ENCODE assay signal across 1 cellular context in the genomic region with DNA sequence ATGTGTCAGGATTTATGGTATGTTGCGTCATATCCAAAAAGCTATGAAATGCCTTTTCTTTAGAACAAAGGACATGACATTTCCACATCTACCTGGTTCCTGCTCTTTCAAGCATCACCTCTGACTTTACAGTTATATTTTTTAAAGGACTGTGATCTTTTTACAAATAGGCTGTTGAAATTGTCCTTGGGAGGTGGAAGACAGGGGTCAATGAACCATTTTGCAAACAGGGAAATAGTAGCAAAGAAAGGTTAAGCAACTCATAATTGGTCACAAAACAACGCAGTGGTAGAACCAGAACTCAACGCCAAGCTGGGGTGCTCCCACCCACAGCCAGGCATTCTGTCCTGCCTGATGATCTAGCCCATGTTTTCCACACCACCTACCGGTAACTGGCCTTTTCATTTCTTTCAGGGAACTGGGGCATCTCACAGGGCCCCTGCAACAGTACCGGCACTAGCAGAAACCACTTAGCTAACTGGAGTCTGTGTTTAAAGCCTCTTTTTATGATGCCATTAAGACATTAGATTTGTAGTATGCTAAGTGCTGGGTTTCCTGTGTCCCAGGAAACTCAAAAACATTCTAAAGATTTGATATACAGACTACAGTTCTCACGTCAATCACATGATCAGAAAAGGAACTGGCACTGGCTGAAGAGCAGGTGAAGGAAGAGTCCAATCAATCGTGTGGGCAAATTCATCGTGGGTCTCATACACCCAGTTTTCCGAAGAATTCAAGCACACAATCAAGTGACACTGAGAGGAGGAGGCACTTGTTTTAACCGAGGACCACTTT.
TF ChIP-seq lines count a peak whose summit lies in the region.

No MANE protein-coding gene starts in this region.

TF ChIP-seq in HepG2, 621 proteins besides CTCF, POLR2A, EP300 and RAD21 (continued from another document and continues in another):
- TF ChIP-seq, protein P1, sequence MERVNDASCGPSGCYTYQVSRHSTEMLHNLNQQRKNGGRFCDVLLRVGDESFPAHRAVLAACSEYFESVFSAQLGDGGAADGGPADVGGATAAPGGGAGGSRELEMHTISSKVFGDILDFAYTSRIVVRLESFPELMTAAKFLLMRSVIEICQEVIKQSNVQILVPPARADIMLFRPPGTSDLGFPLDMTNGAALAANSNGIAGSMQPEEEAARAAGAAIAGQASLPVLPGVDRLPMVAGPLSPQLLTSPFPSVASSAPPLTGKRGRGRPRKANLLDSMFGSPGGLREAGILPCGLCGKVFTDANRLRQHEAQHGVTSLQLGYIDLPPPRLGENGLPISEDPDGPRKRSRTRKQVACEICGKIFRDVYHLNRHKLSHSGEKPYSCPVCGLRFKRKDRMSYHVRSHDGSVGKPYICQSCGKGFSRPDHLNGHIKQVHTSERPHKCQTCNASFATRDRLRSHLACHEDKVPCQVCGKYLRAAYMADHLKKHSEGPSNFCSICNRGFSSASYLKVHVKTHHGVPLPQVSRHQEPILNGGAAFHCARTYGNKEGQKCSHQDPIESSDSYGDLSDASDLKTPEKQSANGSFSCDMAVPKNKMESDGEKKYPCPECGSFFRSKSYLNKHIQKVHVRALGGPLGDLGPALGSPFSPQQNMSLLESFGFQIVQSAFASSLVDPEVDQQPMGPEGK (CRISPR knock-in tag; IDR thresholded peaks at IDR 0.05) = peak; percentile 95
- TF ChIP-seq ZSCAN29 (CRISPR knock-in tag; conservative IDR thresholded peaks at IDR 0.05) (peak; percentile 97), SATB2 (CRISPR knock-in tag; IDR thresholded peaks at IDR 0.05) (0 out of 2 replicates have a peak, but pooled peaks have one; percentile 65), MXI1 (IDR thresholded peaks at IDR 0.05; ENCODE audit: borderline replicate concordance, low read depth, low read length) (peak; percentile 52; the same call in 1 of the 3 replicates), SSRP1 (CRISPR knock-in tag; IDR thresholded peaks at IDR 0.05) (peak; percentile 96), ZNF235 (CRISPR knock-in tag; IDR thresholded peaks at IDR 0.05; ENCODE audit: borderline replicate concordance) (no peak), RFXANK (CRISPR knock-in tag; IDR thresholded peaks at IDR 0.05) (peak; percentile 78; the same call in 1 of the 2 replicates), NR2F2 (IDR thresholded peaks at IDR 0.05; ENCODE audit: borderline replicate concordance, low read depth) (peak; percentile 98), ARHGAP35 (CRISPR knock-in tag; IDR thresholded peaks at IDR 0.05; ENCODE audit: borderline replicate concordance) (no peak), CEBPB (IDR thresholded peaks at IDR 0.05; ENCODE audit: borderline replicate concordance, low read depth, low read length) (peak; percentile 99), FLYWCH1 (CRISPR knock-in tag; IDR thresholded peaks at IDR 0.05) (0 out of 2 replicates have a peak, but pooled peaks have one; percentile 11), ZFAT (CRISPR knock-in tag; conservative IDR thresholded peaks at IDR 0.05) (0 out of 2 replicates have a peak, but pooled peaks have one; percentile 58), TBX2 (CRISPR knock-in tag; IDR thresholded peaks at IDR 0.05; ENCODE audit: borderline replicate concordance) (peak; percentile 100), ZNF432 (CRISPR knock-in tag; IDR thresholded peaks at IDR 0.05; ENCODE audit: borderline replicate concordance) (no peak), KAT8 (CRISPR knock-in tag; IDR thresholded peaks at IDR 0.05) (peak; percentile 92), KLF12 (CRISPR knock-in tag; IDR thresholded peaks at IDR 0.05; ENCODE audit: borderline replicate concordance) (no peak; the same call in 1 of the 2 replicates), ZMYM4 (CRISPR knock-in tag; IDR thresholded peaks at IDR 0.05) (peak; percentile 90), ZNF777 (CRISPR knock-in tag; IDR thresholded peaks at IDR 0.05) (no peak; the same call in 1 of the 2 replicates), TCF7 (IDR thresholded peaks at IDR 0.05; ENCODE audit: low read depth) (peak; percentile 98), ZNF776 (CRISPR knock-in tag; IDR thresholded peaks at IDR 0.05) (no peak; the same call in 1 of the 2 replicates), STAG1 (CRISPR knock-in tag; IDR thresholded peaks at IDR 0.05) (peak; percentile 59), ZNF780A (CRISPR knock-in tag; IDR thresholded peaks at IDR 0.05) (peak; percentile 41), ZNF367 (CRISPR knock-in tag; IDR thresholded peaks at IDR 0.05; ENCODE audit: borderline replicate concordance) (peak; percentile 63; the same call in 1 of the 2 replicates), ZMYM3 (CRISPR knock-in tag; IDR thresholded peaks at IDR 0.05) (peak; percentile 99), SRF (IDR thresholded peaks at IDR 0.05; ENCODE audit: low read depth, low read length) (0 out of 2 replicates have a peak, but pooled peaks have one; percentile 17), SALL1 (CRISPR knock-in tag; IDR thresholded peaks at IDR 0.05) (peak; percentile 100), MTA1 (CRISPR knock-in tag; IDR thresholded peaks at IDR 0.05; ENCODE audit: borderline replicate concordance) (peak; percentile 82), TGIF2 (CRISPR knock-in tag; IDR thresholded peaks at IDR 0.05) (peak; percentile 88), ZNF12 (CRISPR knock-in tag; IDR thresholded peaks at IDR 0.05) (peak; percentile 81; the same call in 1 of the 2 replicates), ZNF264 (CRISPR knock-in tag; IDR thresholded peaks at IDR 0.05) (peak; percentile 95; the same call in 1 of the 2 replicates), POLR2G (IDR thresholded peaks at IDR 0.05; ENCODE audit: low read depth, low read length) (peak; percentile 68), BHLHE40 (IDR thresholded peaks at IDR 0.05; ENCODE audit: low read length) (peak; percentile 71), SMYD3 (CRISPR knock-in tag; IDR thresholded peaks at IDR 0.05) (peak; percentile 82; the same call in 1 of the 2 replicates), REPIN1 (CRISPR knock-in tag; IDR thresholded peaks at IDR 0.05; ENCODE audit: borderline replicate concordance, low read depth) (peak; percentile 95; the same call in 1 of the 2 replicates), RBFOX2 (IDR thresholded peaks at IDR 0.05; ENCODE audit: low read depth, low read length) (peak; percentile 64), RBM39 (IDR thresholded peaks at IDR 0.05; ENCODE audit: low read depth, low read length, poor library complexity, severe bottlenecking) (no peak)
- TF ChIP-seq, protein P2, sequence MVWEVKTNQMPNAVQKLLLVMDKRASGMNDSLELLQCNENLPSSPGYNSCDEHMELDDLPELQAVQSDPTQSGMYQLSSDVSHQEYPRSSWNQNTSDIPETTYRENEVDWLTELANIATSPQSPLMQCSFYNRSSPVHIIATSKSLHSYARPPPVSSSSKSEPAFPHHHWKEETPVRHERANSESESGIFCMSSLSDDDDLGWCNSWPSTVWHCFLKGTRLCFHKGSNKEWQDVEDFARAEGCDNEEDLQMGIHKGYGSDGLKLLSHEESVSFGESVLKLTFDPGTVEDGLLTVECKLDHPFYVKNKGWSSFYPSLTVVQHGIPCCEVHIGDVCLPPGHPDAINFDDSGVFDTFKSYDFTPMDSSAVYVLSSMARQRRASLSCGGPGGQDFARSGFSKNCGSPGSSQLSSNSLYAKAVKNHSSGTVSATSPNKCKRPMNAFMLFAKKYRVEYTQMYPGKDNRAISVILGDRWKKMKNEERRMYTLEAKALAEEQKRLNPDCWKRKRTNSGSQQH (CRISPR knock-in tag; IDR thresholded peaks at IDR 0.05; ENCODE audit: low read depth) = peak; percentile 88
- TF ChIP-seq, protein P3, sequence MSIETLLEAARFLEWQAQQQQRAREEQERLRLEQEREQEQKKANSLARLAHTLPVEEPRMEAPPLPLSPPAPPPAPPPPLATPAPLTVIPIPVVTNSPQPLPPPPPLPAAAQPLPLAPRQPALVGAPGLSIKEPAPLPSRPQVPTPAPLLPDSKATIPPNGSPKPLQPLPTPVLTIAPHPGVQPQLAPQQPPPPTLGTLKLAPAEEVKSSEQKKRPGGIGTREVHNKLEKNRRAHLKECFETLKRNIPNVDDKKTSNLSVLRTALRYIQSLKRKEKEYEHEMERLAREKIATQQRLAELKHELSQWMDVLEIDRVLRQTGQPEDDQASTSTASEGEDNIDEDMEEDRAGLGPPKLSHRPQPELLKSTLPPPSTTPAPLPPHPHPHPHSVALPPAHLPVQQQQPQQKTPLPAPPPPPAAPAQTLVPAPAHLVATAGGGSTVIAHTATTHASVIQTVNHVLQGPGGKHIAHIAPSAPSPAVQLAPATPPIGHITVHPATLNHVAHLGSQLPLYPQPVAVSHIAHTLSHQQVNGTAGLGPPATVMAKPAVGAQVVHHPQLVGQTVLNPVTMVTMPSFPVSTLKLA (IDR thresholded peaks at IDR 0.05) = no peak
- TF ChIP-seq, protein P4, sequence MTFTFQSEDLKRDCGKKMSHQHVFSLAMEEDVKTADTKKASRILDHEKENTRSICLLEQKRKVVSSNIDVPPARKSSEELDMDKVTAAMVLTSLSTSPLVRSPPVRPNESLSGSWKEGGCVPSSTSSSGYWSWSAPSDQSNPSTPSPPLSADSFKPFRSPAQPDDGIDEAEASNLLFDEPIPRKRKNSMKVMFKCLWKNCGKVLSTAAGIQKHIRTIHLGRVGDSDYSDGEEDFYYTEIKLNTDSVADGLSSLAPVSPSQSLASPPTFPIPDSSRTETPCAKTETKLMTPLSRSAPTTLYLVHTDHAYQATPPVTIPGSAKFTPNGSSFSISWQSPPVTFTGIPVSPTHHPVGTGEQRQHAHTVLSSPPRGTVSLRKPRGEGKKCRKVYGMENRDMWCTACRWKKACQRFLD (CRISPR knock-in tag; IDR thresholded peaks at IDR 0.05; ENCODE audit: borderline replicate concordance) = no peak
- TF ChIP-seq, protein P5, sequence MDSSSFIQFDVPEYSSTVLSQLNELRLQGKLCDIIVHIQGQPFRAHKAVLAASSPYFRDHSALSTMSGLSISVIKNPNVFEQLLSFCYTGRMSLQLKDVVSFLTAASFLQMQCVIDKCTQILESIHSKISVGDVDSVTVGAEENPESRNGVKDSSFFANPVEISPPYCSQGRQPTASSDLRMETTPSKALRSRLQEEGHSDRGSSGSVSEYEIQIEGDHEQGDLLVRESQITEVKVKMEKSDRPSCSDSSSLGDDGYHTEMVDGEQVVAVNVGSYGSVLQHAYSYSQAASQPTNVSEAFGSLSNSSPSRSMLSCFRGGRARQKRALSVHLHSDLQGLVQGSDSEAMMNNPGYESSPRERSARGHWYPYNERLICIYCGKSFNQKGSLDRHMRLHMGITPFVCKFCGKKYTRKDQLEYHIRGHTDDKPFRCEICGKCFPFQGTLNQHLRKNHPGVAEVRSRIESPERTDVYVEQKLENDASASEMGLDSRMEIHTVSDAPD (CRISPR knock-in tag; IDR thresholded peaks at IDR 0.05) = peak; percentile 99
- TF ChIP-seq, protein P6, sequence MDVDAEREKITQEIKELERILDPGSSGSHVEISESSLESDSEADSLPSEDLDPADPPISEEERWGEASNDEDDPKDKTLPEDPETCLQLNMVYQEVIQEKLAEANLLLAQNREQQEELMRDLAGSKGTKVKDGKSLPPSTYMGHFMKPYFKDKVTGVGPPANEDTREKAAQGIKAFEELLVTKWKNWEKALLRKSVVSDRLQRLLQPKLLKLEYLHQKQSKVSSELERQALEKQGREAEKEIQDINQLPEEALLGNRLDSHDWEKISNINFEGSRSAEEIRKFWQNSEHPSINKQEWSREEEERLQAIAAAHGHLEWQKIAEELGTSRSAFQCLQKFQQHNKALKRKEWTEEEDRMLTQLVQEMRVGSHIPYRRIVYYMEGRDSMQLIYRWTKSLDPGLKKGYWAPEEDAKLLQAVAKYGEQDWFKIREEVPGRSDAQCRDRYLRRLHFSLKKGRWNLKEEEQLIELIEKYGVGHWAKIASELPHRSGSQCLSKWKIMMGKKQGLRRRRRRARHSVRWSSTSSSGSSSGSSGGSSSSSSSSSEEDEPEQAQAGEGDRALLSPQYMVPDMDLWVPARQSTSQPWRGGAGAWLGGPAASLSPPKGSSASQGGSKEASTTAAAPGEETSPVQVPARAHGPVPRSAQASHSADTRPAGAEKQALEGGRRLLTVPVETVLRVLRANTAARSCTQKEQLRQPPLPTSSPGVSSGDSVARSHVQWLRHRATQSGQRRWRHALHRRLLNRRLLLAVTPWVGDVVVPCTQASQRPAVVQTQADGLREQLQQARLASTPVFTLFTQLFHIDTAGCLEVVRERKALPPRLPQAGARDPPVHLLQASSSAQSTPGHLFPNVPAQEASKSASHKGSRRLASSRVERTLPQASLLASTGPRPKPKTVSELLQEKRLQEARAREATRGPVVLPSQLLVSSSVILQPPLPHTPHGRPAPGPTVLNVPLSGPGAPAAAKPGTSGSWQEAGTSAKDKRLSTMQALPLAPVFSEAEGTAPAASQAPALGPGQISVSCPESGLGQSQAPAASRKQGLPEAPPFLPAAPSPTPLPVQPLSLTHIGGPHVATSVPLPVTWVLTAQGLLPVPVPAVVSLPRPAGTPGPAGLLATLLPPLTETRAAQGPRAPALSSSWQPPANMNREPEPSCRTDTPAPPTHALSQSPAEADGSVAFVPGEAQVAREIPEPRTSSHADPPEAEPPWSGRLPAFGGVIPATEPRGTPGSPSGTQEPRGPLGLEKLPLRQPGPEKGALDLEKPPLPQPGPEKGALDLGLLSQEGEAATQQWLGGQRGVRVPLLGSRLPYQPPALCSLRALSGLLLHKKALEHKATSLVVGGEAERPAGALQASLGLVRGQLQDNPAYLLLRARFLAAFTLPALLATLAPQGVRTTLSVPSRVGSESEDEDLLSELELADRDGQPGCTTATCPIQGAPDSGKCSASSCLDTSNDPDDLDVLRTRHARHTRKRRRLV (CRISPR knock-in tag; IDR thresholded peaks at IDR 0.05) = no peak
- TF ChIP-seq, protein P7, sequence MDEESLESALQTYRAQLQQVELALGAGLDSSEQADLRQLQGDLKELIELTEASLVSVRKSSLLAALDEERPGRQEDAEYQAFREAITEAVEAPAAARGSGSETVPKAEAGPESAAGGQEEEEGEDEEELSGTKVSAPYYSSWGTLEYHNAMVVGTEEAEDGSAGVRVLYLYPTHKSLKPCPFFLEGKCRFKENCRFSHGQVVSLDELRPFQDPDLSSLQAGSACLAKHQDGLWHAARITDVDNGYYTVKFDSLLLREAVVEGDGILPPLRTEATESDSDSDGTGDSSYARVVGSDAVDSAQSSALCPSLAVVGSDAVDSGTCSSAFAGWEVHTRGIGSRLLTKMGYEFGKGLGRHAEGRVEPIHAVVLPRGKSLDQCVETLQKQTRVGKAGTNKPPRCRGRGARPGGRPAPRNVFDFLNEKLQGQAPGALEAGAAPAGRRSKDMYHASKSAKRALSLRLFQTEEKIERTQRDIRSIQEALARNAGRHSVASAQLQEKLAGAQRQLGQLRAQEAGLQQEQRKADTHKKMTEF (CRISPR knock-in tag; IDR thresholded peaks at IDR 0.05) = peak; percentile 99
- TF ChIP-seq, protein P8, sequence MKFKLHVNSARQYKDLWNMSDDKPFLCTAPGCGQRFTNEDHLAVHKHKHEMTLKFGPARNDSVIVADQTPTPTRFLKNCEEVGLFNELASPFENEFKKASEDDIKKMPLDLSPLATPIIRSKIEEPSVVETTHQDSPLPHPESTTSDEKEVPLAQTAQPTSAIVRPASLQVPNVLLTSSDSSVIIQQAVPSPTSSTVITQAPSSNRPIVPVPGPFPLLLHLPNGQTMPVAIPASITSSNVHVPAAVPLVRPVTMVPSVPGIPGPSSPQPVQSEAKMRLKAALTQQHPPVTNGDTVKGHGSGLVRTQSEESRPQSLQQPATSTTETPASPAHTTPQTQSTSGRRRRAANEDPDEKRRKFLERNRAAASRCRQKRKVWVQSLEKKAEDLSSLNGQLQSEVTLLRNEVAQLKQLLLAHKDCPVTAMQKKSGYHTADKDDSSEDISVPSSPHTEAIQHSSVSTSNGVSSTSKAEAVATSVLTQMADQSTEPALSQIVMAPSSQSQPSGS (CRISPR knock-in tag; IDR thresholded peaks at IDR 0.05) = peak; percentile 93
- TF ChIP-seq, protein P9, sequence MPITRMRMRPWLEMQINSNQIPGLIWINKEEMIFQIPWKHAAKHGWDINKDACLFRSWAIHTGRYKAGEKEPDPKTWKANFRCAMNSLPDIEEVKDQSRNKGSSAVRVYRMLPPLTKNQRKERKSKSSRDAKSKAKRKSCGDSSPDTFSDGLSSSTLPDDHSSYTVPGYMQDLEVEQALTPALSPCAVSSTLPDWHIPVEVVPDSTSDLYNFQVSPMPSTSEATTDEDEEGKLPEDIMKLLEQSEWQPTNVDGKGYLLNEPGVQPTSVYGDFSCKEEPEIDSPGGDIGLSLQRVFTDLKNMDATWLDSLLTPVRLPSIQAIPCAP (CRISPR knock-in tag; IDR thresholded peaks at IDR 0.05; ENCODE audit: low read depth) = no peak
